In genomic region chr9:124239249-124240073, GRCh38 we compare ENCODE assay signal across 8 cellular contexts. TPM values are rescaled to one million over a fixed set of nuclear protein-coding genes. Genes with fewer than 3 reads are reported as not detected.
A peak's percentile ranks its signal among the peaks of the same experiment; 100 is the strongest.
DNase-seq lines count a peak whose midpoint lies in the region; ATAC-seq and TF ChIP-seq lines count a peak whose summit lies in the region.

No MANE protein-coding gene starts in this region.

- peak overlapping the region; percentile 26 for H3K4me3 Mint-ChIP-seq in natural killer cell
- H3K4me3 Mint-ChIP-seq in CD8-positive, alpha-beta T cell, result no peak overlapping the region

- H3K27me3 Mint-ChIP-seq in natural killer cell (ENCODE audit: low read depth in 2 of 2), result no peaks in the 10 kb centered on the region
- no peaks in the 10 kb centered on the region for H3K27me3 Mint-ChIP-seq in CD8-positive, alpha-beta T cell (ENCODE audit: low read depth)

- POLR2A ChIA-PET in CD8-positive, alpha-beta T cell (lab: Charles Lee), result no interaction called here

- H3K4me3 ChIP-seq in mucosa of descending colon, result no peak overlapping the region
- no peak overlapping the region for H3K4me3 ChIP-seq in CD8-positive, alpha-beta T cell (ENCODE audit: low read depth, low read length)

- ATAC-seq in GM18907 (IDR thresholded peaks at IDR 0.05; ENCODE audit: unreplicated experiment) (peak; percentile 74), HG02623 (IDR thresholded peaks at IDR 0.05; ENCODE audit: unreplicated experiment) (peak; percentile 61), natural killer cell (peak; percentile 39 to 86 (median 47)), mucosa of descending colon (no peak)
- no peak for ATAC-seq in CD8-positive, alpha-beta T cell

- no peak overlapping the region for H3K27ac ChIP-seq in CD8-positive, alpha-beta T cell (ENCODE audit: low read depth, low read length)

- intact Hi-C loops in natural killer cell (cut with micrococcal nuclease) (no loop called here), mucosa of descending colon (cut with DNase I, micrococcal nuclease) (no loop called here)
- intact Hi-C loops in CD8-positive, alpha-beta T cell (cut with DNase I, micrococcal nuclease), result no loop called here

- H3K4me1 Mint-ChIP-seq in natural killer cell, result peaks cover 34 to 40% of the 10 kb centered on the region in 2 donors
- H3K4me1 Mint-ChIP-seq in CD8-positive, alpha-beta T cell (ENCODE audit: low read depth), result peaks cover 20% of the 10 kb centered on the region

- H3K27ac Mint-ChIP-seq in natural killer cell, result peak overlapping the region; percentile 39 to 87
- H3K27ac Mint-ChIP-seq in CD8-positive, alpha-beta T cell, result no peak overlapping the region

- CTCF ChIA-PET in CD8-positive, alpha-beta T cell (lab: Charles Lee), result no interaction called here

- peak; percentile 82 to 86 for DNase-seq in NOMO-1 (lab: John Stamatoyannopoulos, UW; ENCODE audit: unreplicated experiment in 2 of 2)
- DNase-seq in natural killer cell, result no peak
- no peak for DNase-seq in mucosa of descending colon
- no peak for DNase-seq in NCI-H1105 (lab: John Stamatoyannopoulos, UW)
- no peak for DNase-seq in NCI-H510A treated with DMSO at 0.1 percent for 48 hours (lab: John Stamatoyannopoulos, UW)
- no peak for DNase-seq in CD8-positive, alpha-beta T cell

- no peaks in the 10 kb centered on the region for H3K36me3 ChIP-seq in mucosa of descending colon (ENCODE audit: low read depth)
- no peaks in the 10 kb centered on the region for H3K36me3 ChIP-seq in CD8-positive, alpha-beta T cell (ENCODE audit: insufficient read depth, low read length)

- peaks cover 20% of the 10 kb centered on the region for H3K4me1 ChIP-seq in mucosa of descending colon (ENCODE audit: low read depth)
- H3K4me1 ChIP-seq in CD8-positive, alpha-beta T cell (ENCODE audit: insufficient read depth, low read length), result peaks cover 3% of the 10 kb centered on the region

- H3K27me3 ChIP-seq in CD8-positive, alpha-beta T cell (ENCODE audit: insufficient read depth, low read length), result no peaks in the 10 kb centered on the region

- H3K36me3 Mint-ChIP-seq in natural killer cell, result no peaks in the 10 kb centered on the region
- H3K36me3 Mint-ChIP-seq in CD8-positive, alpha-beta T cell, result no peaks in the 10 kb centered on the region

- H3K9me3 Mint-ChIP-seq in natural killer cell, result no peaks in the 10 kb centered on the region
- H3K9me3 Mint-ChIP-seq in CD8-positive, alpha-beta T cell, result peaks cover 2% of the 10 kb centered on the region

- TF ChIP-seq CTCF in natural killer cell (IDR thresholded peaks at IDR 0.05) (no peak), mucosa of descending colon (IDR thresholded peaks at IDR 0.05) (no peak)
- TF ChIP-seq CTCF in CD8-positive, alpha-beta T cell (IDR thresholded peaks at IDR 0.05), result no peak

- H3K9me3 ChIP-seq in mucosa of descending colon, result no peaks in the 10 kb centered on the region
- no peaks in the 10 kb centered on the region for H3K9me3 ChIP-seq in CD8-positive, alpha-beta T cell (ENCODE audit: low read length)

RNA-seq across cellular contexts. Expression of gene NEK6, which starts 18.3 kb away (rescaled TPM):
- 10 to 100 TPM; 25.0 to 34.9 (median 33.0) TPM for total RNA-seq in natural killer cell
- total RNA-seq in mucosa of descending colon, result 10 to 100 TPM; 41.1 to 65.0 (median 51.8) TPM
- 1 to 10 TPM; 2.0 to 2.5 TPM for total RNA-seq in CD8-positive, alpha-beta T cell

Comparison
In these comparisons a context has a peak if more than half of its experiments do, and no peak if none do; other contexts are left out.
1. ATAC-seq: peak in GM18907 (single experiment), HG02623 (single experiment) and natural killer cell (3 of 3); none in mucosa of descending colon (single experiment) and CD8-positive, alpha-beta T cell (single experiment).
2. DNase-seq: peak in NOMO-1 (2 of 2); none in natural killer cell (single experiment), mucosa of descending colon (0 of 3), NCI-H1105 (single experiment), NCI-H510A treated with DMSO at 0.1 percent for 48 hours (single experiment) and CD8-positive, alpha-beta T cell (0 of 7).
3. RNA of gene NEK6, which starts 18.3 kb away (total RNA-seq): 41.1 to 65.0 TPM in mucosa of descending colon and 25.0 to 34.9 TPM in natural killer cell; 2.0 to 2.5 TPM in CD8-positive, alpha-beta T cell; every median in the first group is over 4 times any median in the second.